10 cellular contexts compared by ENCODE assay signal in the genomic region with DNA sequence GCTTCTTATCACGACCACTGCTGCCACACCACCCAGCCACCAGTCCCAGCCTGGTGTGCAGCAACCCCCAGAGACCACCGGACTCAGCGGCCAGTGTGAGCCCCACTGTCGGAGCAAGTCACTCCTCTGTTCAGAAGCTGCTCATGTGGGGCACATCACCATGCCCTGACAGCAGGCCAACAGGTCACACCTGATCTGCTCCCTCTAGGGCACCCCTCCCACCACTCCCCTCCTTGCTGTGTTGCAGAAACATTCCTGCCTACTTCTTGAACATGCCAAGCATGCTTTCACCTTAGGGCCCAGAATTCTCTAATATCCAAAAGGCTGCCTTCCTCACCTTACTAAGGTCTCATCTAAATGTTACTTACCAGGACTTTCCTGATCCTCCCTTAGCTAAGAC.
A peak's percentile ranks its signal among the peaks of the same experiment; 100 is the strongest.
DNase-seq lines count a peak whose midpoint lies in the region; ATAC-seq and TF ChIP-seq lines count a peak whose summit lies in the region.
"Had no signal": no experiment of that assay in that cellular context is flagged by ENCODE, and none has a peak within 500 bp of the region (broad histone marks: within the 10 kb centered on the region; RNA-seq: fewer than 3 reads in every experiment).

No MANE protein-coding gene starts in this region.

- intact Hi-C loops in heart left ventricle (cut with DNase I) (loop anchor here in 2 of 10 donors (5.0 to 10.0 kb wide), 2 partner anchors 43 to 60 kb away; no protein-coding TSS in a partner anchor), left cardiac atrium (cut with DNase I) (loop anchor here in 1 of 2 donors (5.0 kb wide), 1 partner anchor 37 kb away; no protein-coding TSS in a partner anchor), ovary (cut with DNase I) (loop anchor here in 1 of 4 donors (10.0 kb wide), 1 partner anchor 200 kb away; no protein-coding TSS in a partner anchor)

- TF ChIP-seq CTCF in heart left ventricle (IDR thresholded peaks at IDR 0.05) (no peak), right atrium auricular region (IDR thresholded peaks at IDR 0.05) (no peak), ovary (IDR thresholded peaks at IDR 0.05) (no peak)

- 70 to 81% (median 77%) methylated on average over 4 of the region's 4 CpGs for WGBS in heart left ventricle, 4 donors
- WGBS in ovary, 3 donors, result 46 to 59% (median 49%) methylated on average over 4 of the region's 4 CpGs

- DNase-seq in heart left ventricle (no peak), left cardiac atrium (no peak), right atrium auricular region (ENCODE audit: low spot score) (no peak), ovary (no peak), NOMO-1 (lab: John Stamatoyannopoulos, UW; ENCODE audit: unreplicated experiment in 2 of 2) (no peak), NCI-H82 treated with DMSO at 0.1 percent for 48 hours (lab: John Stamatoyannopoulos, UW; ENCODE audit: unreplicated experiment) (no peak), CD1c-positive myeloid dendritic cell (ENCODE audit: extremely low spot score) (no peak)
- no peak for DNase-seq in stimulated activated CD4-positive, alpha-beta T cell treated with anti-CD3 and anti-CD28 coated beads, Interleukin-12 subunit alpha, Interleukin-12 subunit beta, amount 100 ng/mL, for 4 hours
- DNase-seq: AML-193, KG1 had no signal

- H3K4me1 ChIP-seq in heart left ventricle (peaks cover 4 to 59% (median 40%) of the 10 kb centered on the region in 12 donors), right atrium auricular region (peaks cover 0 to 40% of the 10 kb centered on the region in 2 donors), ovary (ENCODE audit: insufficient read depth) (peaks cover 22% of the 10 kb centered on the region)

- H3K4me3 ChIP-seq in heart left ventricle (no peak overlapping the region), right atrium auricular region (no peak overlapping the region), ovary (no peak overlapping the region)

- H3K27ac ChIP-seq in heart left ventricle (peak overlapping the region in 11 of 12 donors; percentile 68 to 89 (median 80)), right atrium auricular region (peak overlapping the region; percentile 70 to 74), ovary (peak overlapping the region; percentile 22 to 72)

- H3K27me3 ChIP-seq in heart left ventricle (no peaks in the 10 kb centered on the region), right atrium auricular region (no peaks in the 10 kb centered on the region), ovary (no peaks in the 10 kb centered on the region)

- H3K9me3 ChIP-seq in heart left ventricle (no peaks in the 10 kb centered on the region), right atrium auricular region (no peaks in the 10 kb centered on the region), ovary (no peaks in the 10 kb centered on the region)

- H3K36me3 ChIP-seq in heart left ventricle, result peaks cover 0 to 12% (median 0%) of the 10 kb centered on the region in 9 donors
- no peaks in the 10 kb centered on the region for H3K36me3 ChIP-seq in right atrium auricular region
- no peaks in the 10 kb centered on the region for H3K36me3 ChIP-seq in ovary

- peak in 2 of 4 donors; percentile 12 to 23 for ATAC-seq in heart left ventricle
- no peak for ATAC-seq in left cardiac atrium

- TF ChIP-seq EP300 in ovary (IDR thresholded peaks at IDR 0.05), result no peak

- no peak for TF ChIP-seq POLR2A in heart left ventricle (IDR thresholded peaks at IDR 0.05)
- no peak for TF ChIP-seq POLR2A in ovary (IDR thresholded peaks at IDR 0.05)
